28 cellular contexts compared by ENCODE assay signal in genomic region chr2:857937-858336, GRCh38.
"Had no signal": no experiment of that assay in that cellular context is flagged by ENCODE, and none has a peak within 500 bp of the region (broad histone marks: within the 10 kb centered on the region; RNA-seq: fewer than 3 reads in every experiment).

No MANE protein-coding gene starts in this region.

- H3K9me3 ChIP-seq: adrenal gland, body of pancreas, breast epithelium, SJCRH30 had no signal

- H3K27me3 Mint-ChIP-seq: activated CD8-positive, alpha-beta T cell treated with anti-CD3 and anti-CD28 coated beads for 36 hours; activated T-helper 17 cell treated with anti-CD3 and anti-CD28 coated beads, Interleukin-2, amount 50 U/mL, for 72 hours had no signal

- H3K4me1 ChIP-seq: adrenal gland, body of pancreas, breast epithelium had no signal

- H3K4me3 Mint-ChIP-seq: activated CD8-positive, alpha-beta T cell treated with anti-CD3 and anti-CD28 coated beads for 36 hours; activated T-cell treated with anti-CD3 and anti-CD28 coated beads, Interleukin-2, amount 50 U/mL, for 72 hours; activated T-helper 17 cell treated with anti-CD3 and anti-CD28 coated beads, Interleukin-2, amount 50 U/mL, for 72 hours had no signal

- H3K4me3 ChIP-seq: adrenal gland, body of pancreas, breast epithelium, SJCRH30, SK-N-MC had no signal

- H3K36me3 ChIP-seq: adrenal gland, breast epithelium, SJCRH30, WERI-Rb-1 had no signal

- H3K27me3 ChIP-seq: adrenal gland, body of pancreas, breast epithelium, SJCRH30 had no signal

- H3K27ac Mint-ChIP-seq: activated CD8-positive, alpha-beta T cell treated with anti-CD3 and anti-CD28 coated beads for 36 hours; activated T-cell treated with anti-CD3 and anti-CD28 coated beads, Interleukin-2, amount 50 U/mL, for 72 hours; activated T-helper 17 cell treated with anti-CD3 and anti-CD28 coated beads, Interleukin-2, amount 50 U/mL, for 72 hours had no signal

- H3K27ac ChIP-seq: adrenal gland, body of pancreas, breast epithelium, SK-N-MC, WERI-Rb-1 had no signal

- ATAC-seq: activated CD8-positive, alpha-beta T cell treated with anti-CD3 and anti-CD28 coated beads for 36 hours; activated naive CD4-positive, alpha-beta T cell treated with anti-CD3 and anti-CD28 coated beads, Interleukin-2, amount 50 U/mL, for 72 hours; activated T-cell treated with anti-CD3 and anti-CD28 coated beads, Interleukin-2, amount 50 U/mL, for 72 hours; activated T-helper 17 cell treated with anti-CD3 and anti-CD28 coated beads, Interleukin-2, amount 50 U/mL, for 72 hours; body of pancreas; Panc1 had no signal

- DNase-seq: activated CD4-positive, alpha-beta T cell treated with anti-CD3 and anti-CD28 coated beads for 1 hour; activated CD4-positive, alpha-beta T cell treated with anti-CD3 and anti-CD28 coated beads for 48 hours; activated CD4-positive, alpha-beta T cell treated with anti-CD3 and anti-CD28 coated beads, Interleukin-2, amount 50 U/mL, for 4 hours; activated CD4-positive, CD25-positive, alpha-beta regulatory T cell; activated CD8-positive, alpha-beta T cell treated with anti-CD3 and anti-CD28 coated beads for 36 hours; activated effector memory CD4-positive, alpha-beta T cell treated with anti-CD3 and anti-CD28 coated beads, Interleukin-2, amount 50 U/mL, for 16 hours; activated naive CD4-positive, alpha-beta T cell; activated T-cell treated with anti-CD3 and anti-CD28 coated beads, Interleukin-2, amount 50 U/mL, for 1 hour; activated T-cell treated with anti-CD3 and anti-CD28 coated beads, Interleukin-2, amount 50 U/mL, for 72 hours; adrenal gland; body of pancreas; MM.1S; MV-4-11; NCI-H1092; NCI-H1436 treated with DMSO at 0.1 percent for 48 hours; NCI-H1694 treated with DMSO at 0.1 percent for 48 hours; NCI-H2029; NCI-H345; NCI-H524 treated with DMSO at 0.1 percent for 48 hours; SHP77; T1000; WERI-Rb-1 had no signal
